1 cellular context compared by ENCODE assay signal in genomic region chr10:113854019-113854756, GRCh38.
TF ChIP-seq lines count a peak whose summit lies in the region.

DCLRE1A (minus strand) TSS chr10:113854082; CDS start chr10:113853182, 900 bp downstream.
NHLRC2 (plus strand) TSS chr10:113854661; CDS start chr10:113854873, 212 bp downstream.

TF ChIP-seq in GM12878, 131 proteins besides CTCF, POLR2A, EP300 and RAD21 (continued from another document and continues in another):
- TF ChIP-seq RB1 (IDR thresholded peaks at IDR 0.05; ENCODE audit: borderline replicate concordance) (peak; percentile 97), RFX5 (IDR thresholded peaks at IDR 0.05; ENCODE audit: low read depth, low read length) (no peak), SMAD1 (IDR thresholded peaks at IDR 0.05; ENCODE audit: low read depth, partially characterized antibody) (peak; percentile 29), SREBF1 (IDR thresholded peaks at IDR 0.05; ENCODE audit: low read length) (no peak), MEF2B (IDR thresholded peaks at IDR 0.05; ENCODE audit: partially characterized antibody, poor library complexity, severe bottlenecking) (peak; percentile 96), EZH2 (IDR thresholded peaks at IDR 0.05; ENCODE audit: borderline replicate concordance, control insufficient read depth, low read depth, low read length) (no peak), IKZF1 (conservative IDR thresholded peaks at IDR 0.05) (peak; percentile 85), ATF2 (IDR thresholded peaks at IDR 0.05; ENCODE audit: low read length) (0 out of 2 replicates have a peak, but pooled peaks have one; percentile 16), ZZZ3 (IDR thresholded peaks at IDR 0.05; ENCODE audit: control insufficient read depth, insufficient read length, low read depth) (no peak), MYC (IDR thresholded peaks at IDR 0.05; ENCODE audit: insufficient read depth, insufficient read length, insufficient replicate concordance, low read length, severe bottlenecking) (no peak), ELK1 (IDR thresholded peaks at IDR 0.05; ENCODE audit: low read depth, low read length) (no peak), KAT2A (conservative IDR thresholded peaks at IDR 0.05; ENCODE audit: control insufficient read depth, low read depth, low read length) (no peak), KDM1A (IDR thresholded peaks at IDR 0.05; ENCODE audit: borderline replicate concordance) (no peak), ATF7 (IDR thresholded peaks at IDR 0.05; ENCODE audit: low read depth) (0 out of 2 replicates have a peak, but pooled peaks have one; percentile 49), USF1 (IDR thresholded peaks at IDR 0.05; ENCODE audit: borderline replicate concordance, extremely low read length, insufficient read depth, low read depth, low read length) (peak; percentile 7), BHLHE40 (IDR thresholded peaks at IDR 0.05; ENCODE audit: borderline replicate concordance in 1 of 2, low read depth in 2 of 2, low read length in 1 of 2) (peak; percentile 36 to 48; a peak in 1 of 4 replicates), TCF3 (IDR thresholded peaks at IDR 0.05; ENCODE audit: borderline replicate concordance, insufficient read depth, low read depth, low read length) (peak; percentile 84; the same call in 1 of the 2 replicates), PRDM15 (CRISPR knock-in tag; IDR thresholded peaks at IDR 0.05) (no peak), ATF3 (IDR thresholded peaks at IDR 0.05; ENCODE audit: borderline replicate concordance, extremely low read depth, low read depth, low read length) (no peak), GABPA (IDR thresholded peaks at IDR 0.05; ENCODE audit: low read depth) (0 out of 2 replicates have a peak, but pooled peaks have one; percentile 48), ZNF687 (IDR thresholded peaks at IDR 0.05) (0 out of 2 replicates have a peak, but pooled peaks have one; percentile 10), HCFC1 (IDR thresholded peaks at IDR 0.05; ENCODE audit: low read length) (peak; percentile 46), SKIL (IDR thresholded peaks at IDR 0.05; ENCODE audit: low read depth, poor library complexity, severe bottlenecking) (peak; percentile 89), ZNF622 (IDR thresholded peaks at IDR 0.05) (no peak), TBL1XR1 (IDR thresholded peaks at IDR 0.05; ENCODE audit: low read depth, low read length) (peak; percentile 18; the same call in 1 of the 2 replicates), RBBP5 (conservative IDR thresholded peaks at IDR 0.05) (0 out of 2 replicates have a peak, but pooled peaks have one; percentile 72), BCLAF1 (IDR thresholded peaks at IDR 0.05) (no peak), JUNB (IDR thresholded peaks at IDR 0.05) (0 out of 2 replicates have a peak, but pooled peaks have one; percentile 31), POLR2AphosphoS2 (IDR thresholded peaks at IDR 0.05; ENCODE audit: low read depth, low read length) (no peak), IRF4 (IDR thresholded peaks at IDR 0.05; ENCODE audit: low read depth, low read length) (peak; percentile 72), CEBPZ (IDR thresholded peaks at IDR 0.05; ENCODE audit: low read depth, low read length) (no peak), NR2C1 (IDR thresholded peaks at IDR 0.05) (peak; percentile 31; the same call in 1 of the 2 replicates), IKZF2 (IDR thresholded peaks at IDR 0.05) (peak; percentile 78 to 79), SIN3A (IDR thresholded peaks at IDR 0.05; ENCODE audit: low read depth, low read length) (peak; percentile 7; the same call in 1 of the 2 replicates), CBX3 (IDR thresholded peaks at IDR 0.05; ENCODE audit: borderline replicate concordance, low read depth) (no peak), SP1 (IDR thresholded peaks at IDR 0.05; ENCODE audit: low read depth, low read length) (no peak), BMI1 (IDR thresholded peaks at IDR 0.05; ENCODE audit: borderline replicate concordance) (no peak), NFXL1 (IDR thresholded peaks at IDR 0.05; ENCODE audit: borderline replicate concordance) (no peak)
